In the genomic region with DNA sequence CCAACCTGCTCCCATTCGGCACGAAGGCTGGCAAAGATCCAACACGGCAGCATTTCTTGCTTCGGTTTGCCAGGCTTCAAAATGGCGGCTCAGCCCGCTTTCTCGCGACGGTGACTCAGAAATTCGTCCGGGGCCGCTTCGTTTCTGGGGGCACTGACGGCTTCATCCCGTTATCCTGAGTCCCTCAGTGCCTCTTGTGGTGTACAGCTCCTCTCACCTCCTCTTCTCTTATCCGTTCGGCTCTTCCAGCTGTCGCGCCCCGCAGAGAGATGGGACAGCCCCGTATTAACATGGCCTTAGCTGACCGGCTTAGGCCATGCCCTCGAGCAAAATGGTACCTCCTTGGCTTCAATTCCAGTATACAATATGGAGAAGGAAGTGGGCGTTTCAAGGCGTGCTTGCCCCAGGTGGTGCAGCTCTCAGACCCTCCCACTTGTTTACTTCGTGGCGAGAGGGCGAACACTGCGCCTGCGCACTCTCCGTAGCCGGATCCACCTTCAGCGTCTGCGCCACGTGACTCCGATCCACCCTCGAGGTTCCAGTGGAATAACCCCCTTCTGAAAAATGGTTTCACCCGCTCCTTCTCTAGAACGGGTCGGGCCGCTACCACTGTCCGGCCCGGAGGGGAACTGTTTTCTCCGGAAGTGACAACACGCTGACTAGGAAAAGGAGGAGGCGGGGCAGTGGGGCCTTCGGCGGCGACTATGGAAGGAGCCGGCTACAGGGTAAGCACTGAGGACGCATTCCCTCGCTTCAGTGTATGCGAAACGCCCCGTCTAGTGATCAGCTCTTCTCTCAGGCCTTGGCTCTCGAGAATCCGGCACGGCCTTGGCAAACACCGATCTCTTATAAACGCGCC, we compare ENCODE assay signal across 1 cellular context.
TF ChIP-seq lines count a peak whose summit lies in the region.

A gene (minus strand): TSS at position 336 of the 859 bp plus-strand sequence. CDS start 4,060 bp downstream, outside the sequence.
A gene (plus strand): TSS at position 683 of the 859 bp plus-strand sequence. CDS start 22 bp downstream, at position 705.

TF ChIP-seq in WTC11, 78 proteins besides CTCF, POLR2A, EP300 and RAD21 (continued from another document):
- TF ChIP-seq TEAD4 (CRISPR knock-in tag; IDR thresholded peaks at IDR 0.05), result no peak
- TF ChIP-seq, protein P1, sequence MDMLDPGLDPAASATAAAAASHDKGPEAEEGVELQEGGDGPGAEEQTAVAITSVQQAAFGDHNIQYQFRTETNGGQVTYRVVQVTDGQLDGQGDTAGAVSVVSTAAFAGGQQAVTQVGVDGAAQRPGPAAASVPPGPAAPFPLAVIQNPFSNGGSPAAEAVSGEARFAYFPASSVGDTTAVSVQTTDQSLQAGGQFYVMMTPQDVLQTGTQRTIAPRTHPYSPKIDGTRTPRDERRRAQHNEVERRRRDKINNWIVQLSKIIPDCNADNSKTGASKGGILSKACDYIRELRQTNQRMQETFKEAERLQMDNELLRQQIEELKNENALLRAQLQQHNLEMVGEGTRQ (CRISPR knock-in tag; IDR thresholded peaks at IDR 0.05), result peak; percentile 99
- TF ChIP-seq GABPB1 (CRISPR knock-in tag; IDR thresholded peaks at IDR 0.05), result peak; percentile 72
- TF ChIP-seq, protein P2, sequence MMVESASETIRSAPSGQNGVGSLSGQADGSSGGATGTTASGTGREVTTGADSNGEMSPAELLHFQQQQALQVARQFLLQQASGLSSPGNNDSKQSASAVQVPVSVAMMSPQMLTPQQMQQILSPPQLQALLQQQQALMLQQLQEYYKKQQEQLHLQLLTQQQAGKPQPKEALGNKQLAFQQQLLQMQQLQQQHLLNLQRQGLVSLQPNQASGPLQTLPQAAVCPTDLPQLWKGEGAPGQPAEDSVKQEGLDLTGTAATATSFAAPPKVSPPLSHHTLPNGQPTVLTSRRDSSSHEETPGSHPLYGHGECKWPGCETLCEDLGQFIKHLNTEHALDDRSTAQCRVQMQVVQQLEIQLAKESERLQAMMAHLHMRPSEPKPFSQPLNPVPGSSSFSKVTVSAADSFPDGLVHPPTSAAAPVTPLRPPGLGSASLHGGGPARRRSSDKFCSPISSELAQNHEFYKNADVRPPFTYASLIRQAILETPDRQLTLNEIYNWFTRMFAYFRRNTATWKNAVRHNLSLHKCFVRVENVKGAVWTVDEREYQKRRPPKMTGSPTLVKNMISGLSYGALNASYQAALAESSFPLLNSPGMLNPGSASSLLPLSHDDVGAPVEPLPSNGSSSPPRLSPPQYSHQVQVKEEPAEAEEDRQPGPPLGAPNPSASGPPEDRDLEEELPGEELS (CRISPR knock-in tag; IDR thresholded peaks at IDR 0.05), result peak; percentile 33; the same call in 1 of the 2 replicates
- TF ChIP-seq NFE2L1 (CRISPR knock-in tag; IDR thresholded peaks at IDR 0.05), result peak; percentile 63
- TF ChIP-seq, protein P3, sequence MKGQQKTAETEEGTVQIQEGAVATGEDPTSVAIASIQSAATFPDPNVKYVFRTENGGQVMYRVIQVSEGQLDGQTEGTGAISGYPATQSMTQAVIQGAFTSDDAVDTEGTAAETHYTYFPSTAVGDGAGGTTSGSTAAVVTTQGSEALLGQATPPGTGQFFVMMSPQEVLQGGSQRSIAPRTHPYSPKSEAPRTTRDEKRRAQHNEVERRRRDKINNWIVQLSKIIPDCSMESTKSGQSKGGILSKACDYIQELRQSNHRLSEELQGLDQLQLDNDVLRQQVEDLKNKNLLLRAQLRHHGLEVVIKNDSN (CRISPR knock-in tag; IDR thresholded peaks at IDR 0.05), result peak; percentile 99
- TF ChIP-seq SMAD4 (CRISPR knock-in tag; IDR thresholded peaks at IDR 0.05), result no peak
- peak; percentile 85; the same call in 1 of the 2 replicates for TF ChIP-seq CREM (CRISPR knock-in tag; IDR thresholded peaks at IDR 0.05)
- TF ChIP-seq ZNF671 (CRISPR knock-in tag; IDR thresholded peaks at IDR 0.05), result no peak
- TF ChIP-seq SP1 (CRISPR knock-in tag; conservative IDR thresholded peaks at IDR 0.05), result peak; percentile 93
- TF ChIP-seq, protein P4, sequence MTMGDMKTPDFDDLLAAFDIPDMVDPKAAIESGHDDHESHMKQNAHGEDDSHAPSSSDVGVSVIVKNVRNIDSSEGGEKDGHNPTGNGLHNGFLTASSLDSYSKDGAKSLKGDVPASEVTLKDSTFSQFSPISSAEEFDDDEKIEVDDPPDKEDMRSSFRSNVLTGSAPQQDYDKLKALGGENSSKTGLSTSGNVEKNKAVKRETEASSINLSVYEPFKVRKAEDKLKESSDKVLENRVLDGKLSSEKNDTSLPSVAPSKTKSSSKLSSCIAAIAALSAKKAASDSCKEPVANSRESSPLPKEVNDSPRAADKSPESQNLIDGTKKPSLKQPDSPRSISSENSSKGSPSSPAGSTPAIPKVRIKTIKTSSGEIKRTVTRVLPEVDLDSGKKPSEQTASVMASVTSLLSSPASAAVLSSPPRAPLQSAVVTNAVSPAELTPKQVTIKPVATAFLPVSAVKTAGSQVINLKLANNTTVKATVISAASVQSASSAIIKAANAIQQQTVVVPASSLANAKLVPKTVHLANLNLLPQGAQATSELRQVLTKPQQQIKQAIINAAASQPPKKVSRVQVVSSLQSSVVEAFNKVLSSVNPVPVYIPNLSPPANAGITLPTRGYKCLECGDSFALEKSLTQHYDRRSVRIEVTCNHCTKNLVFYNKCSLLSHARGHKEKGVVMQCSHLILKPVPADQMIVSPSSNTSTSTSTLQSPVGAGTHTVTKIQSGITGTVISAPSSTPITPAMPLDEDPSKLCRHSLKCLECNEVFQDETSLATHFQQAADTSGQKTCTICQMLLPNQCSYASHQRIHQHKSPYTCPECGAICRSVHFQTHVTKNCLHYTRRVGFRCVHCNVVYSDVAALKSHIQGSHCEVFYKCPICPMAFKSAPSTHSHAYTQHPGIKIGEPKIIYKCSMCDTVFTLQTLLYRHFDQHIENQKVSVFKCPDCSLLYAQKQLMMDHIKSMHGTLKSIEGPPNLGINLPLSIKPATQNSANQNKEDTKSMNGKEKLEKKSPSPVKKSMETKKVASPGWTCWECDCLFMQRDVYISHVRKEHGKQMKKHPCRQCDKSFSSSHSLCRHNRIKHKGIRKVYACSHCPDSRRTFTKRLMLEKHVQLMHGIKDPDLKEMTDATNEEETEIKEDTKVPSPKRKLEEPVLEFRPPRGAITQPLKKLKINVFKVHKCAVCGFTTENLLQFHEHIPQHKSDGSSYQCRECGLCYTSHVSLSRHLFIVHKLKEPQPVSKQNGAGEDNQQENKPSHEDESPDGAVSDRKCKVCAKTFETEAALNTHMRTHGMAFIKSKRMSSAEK (CRISPR knock-in tag; IDR thresholded peaks at IDR 0.05; ENCODE audit: borderline replicate concordance), result no peak
- TF ChIP-seq, protein P5, sequence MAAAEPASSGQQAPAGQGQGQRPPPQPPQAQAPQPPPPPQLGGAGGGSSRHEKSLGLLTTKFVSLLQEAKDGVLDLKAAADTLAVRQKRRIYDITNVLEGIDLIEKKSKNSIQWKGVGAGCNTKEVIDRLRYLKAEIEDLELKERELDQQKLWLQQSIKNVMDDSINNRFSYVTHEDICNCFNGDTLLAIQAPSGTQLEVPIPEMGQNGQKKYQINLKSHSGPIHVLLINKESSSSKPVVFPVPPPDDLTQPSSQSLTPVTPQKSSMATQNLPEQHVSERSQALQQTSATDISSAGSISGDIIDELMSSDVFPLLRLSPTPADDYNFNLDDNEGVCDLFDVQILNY (CRISPR knock-in tag; IDR thresholded peaks at IDR 0.05), result no peak
- TF ChIP-seq, protein P6, sequence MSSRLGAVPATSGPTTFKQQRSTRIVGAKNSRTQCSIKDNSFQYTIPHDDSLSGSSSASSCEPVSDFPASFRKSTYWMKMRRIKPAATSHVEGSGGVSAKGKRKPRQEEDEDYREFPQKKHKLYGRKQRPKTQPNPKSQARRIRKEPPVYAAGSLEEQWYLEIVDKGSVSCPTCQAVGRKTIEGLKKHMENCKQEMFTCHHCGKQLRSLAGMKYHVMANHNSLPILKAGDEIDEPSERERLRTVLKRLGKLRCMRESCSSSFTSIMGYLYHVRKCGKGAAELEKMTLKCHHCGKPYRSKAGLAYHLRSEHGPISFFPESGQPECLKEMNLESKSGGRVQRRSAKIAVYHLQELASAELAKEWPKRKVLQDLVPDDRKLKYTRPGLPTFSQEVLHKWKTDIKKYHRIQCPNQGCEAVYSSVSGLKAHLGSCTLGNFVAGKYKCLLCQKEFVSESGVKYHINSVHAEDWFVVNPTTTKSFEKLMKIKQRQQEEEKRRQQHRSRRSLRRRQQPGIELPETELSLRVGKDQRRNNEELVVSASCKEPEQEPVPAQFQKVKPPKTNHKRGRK (CRISPR knock-in tag; IDR thresholded peaks at IDR 0.05; ENCODE audit: borderline replicate concordance), result no peak
- TF ChIP-seq ATF1 (CRISPR knock-in tag; IDR thresholded peaks at IDR 0.05), result no peak
- TF ChIP-seq TEAD1 (CRISPR knock-in tag; IDR thresholded peaks at IDR 0.05), result 0 out of 2 replicates have a peak, but pooled peaks have one; percentile 17
- TF ChIP-seq ZNF317 (CRISPR knock-in tag; IDR thresholded peaks at IDR 0.05; ENCODE audit: borderline replicate concordance, low read depth), result no peak
- TF ChIP-seq, protein P7, sequence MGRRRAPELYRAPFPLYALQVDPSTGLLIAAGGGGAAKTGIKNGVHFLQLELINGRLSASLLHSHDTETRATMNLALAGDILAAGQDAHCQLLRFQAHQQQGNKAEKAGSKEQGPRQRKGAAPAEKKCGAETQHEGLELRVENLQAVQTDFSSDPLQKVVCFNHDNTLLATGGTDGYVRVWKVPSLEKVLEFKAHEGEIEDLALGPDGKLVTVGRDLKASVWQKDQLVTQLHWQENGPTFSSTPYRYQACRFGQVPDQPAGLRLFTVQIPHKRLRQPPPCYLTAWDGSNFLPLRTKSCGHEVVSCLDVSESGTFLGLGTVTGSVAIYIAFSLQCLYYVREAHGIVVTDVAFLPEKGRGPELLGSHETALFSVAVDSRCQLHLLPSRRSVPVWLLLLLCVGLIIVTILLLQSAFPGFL (CRISPR knock-in tag; IDR thresholded peaks at IDR 0.05; ENCODE audit: borderline replicate concordance), result 0 out of 2 replicates have a peak, but pooled peaks have one; percentile 32
